ENCODE assay signal across 2 cellular contexts in genomic region chr2:197134206-197134605, GRCh38.
A peak's percentile ranks its signal among the peaks of the same experiment; 100 is the strongest.
TF ChIP-seq lines count a peak whose summit lies in the region.

No MANE protein-coding gene starts in this region.

TF ChIP-seq in IMR-90, 13 proteins besides CTCF, POLR2A, EP300 and RAD21:
- no peak for TF ChIP-seq CEBPB (IDR thresholded peaks at IDR 0.05; ENCODE audit: low read depth, low read length)
- TF ChIP-seq MXI1 (IDR thresholded peaks at IDR 0.05; ENCODE audit: borderline replicate concordance, low read depth, low read length): no peak
- peak; percentile 45 for TF ChIP-seq SMC3 (IDR thresholded peaks at IDR 0.05; ENCODE audit: low read depth, low read length)

TF ChIP-seq in liver, 16 proteins besides CTCF, POLR2A, EP300 and RAD21:
- TF ChIP-seq HNF4A (conservative IDR thresholded peaks at IDR 0.05) (peak in 1 of 2 donors; percentile 4), SP1 (IDR thresholded peaks at IDR 0.05) (no peak)
TF ChIP-seq in liver: peak in this region for 1.
